22 cellular contexts compared by ENCODE assay signal in genomic region chr1:201499191-201499590, GRCh38. TPM values are rescaled to one million over a fixed set of nuclear protein-coding genes. Genes with fewer than 3 reads are reported as not detected.
DNase-seq lines count a peak whose midpoint lies in the region; ATAC-seq, FAIRE-seq and TF ChIP-seq lines count a peak whose summit lies in the region.
"Had no signal": no experiment of that assay in that cellular context is flagged by ENCODE, and none has a peak within 500 bp of the region (broad histone marks: within the 10 kb centered on the region; RNA-seq: fewer than 3 reads in every experiment).

No MANE protein-coding gene starts in this region.

- TF ChIP-seq POLR2A in right lobe of liver (IDR thresholded peaks at IDR 0.05), result no peak
- TF ChIP-seq POLR2A in HepG2 (IDR thresholded peaks at IDR 0.05; ENCODE audit: insufficient read depth in 1 of 2, low read depth in 2 of 2, low read length in 2 of 2), result no peak
- no peak for TF ChIP-seq POLR2A in sigmoid colon (IDR thresholded peaks at IDR 0.05)

- H3K27ac ChIP-seq in right lobe of liver (peak overlapping the region in 2 of 3 donors; percentile 11 to 94), HepG2 (ENCODE audit: extremely low read length, insufficient read depth, low read length) (no peak overlapping the region), layer of hippocampus (ENCODE audit: low read depth, low read length) (peak overlapping the region; percentile 98), sigmoid colon (peak overlapping the region; percentile 92 to 98 (median 96))

- intact Hi-C loops in right lobe of liver (cut with DNase I) (no loop called here), HepG2 (cut with micrococcal nuclease; ENCODE audit: unreplicated experiment) (no loop called here), sigmoid colon (cut with DNase I) (no loop called here)
- intact Hi-C loops in activated T-helper 1 cell treated with anti-CD3 and anti-CD28 coated beads, Interleukin-12 subunit alpha, Interleukin-12 subunit beta, Interleukin-2, Interleukin-4 antibody, amounts not matched to agents 30 ng/mL and 10 ng/mL and 1 ng/mL, durations not matched to agents 14 hours and 24 hours and 36 hours (cut with micrococcal nuclease), result no loop called here

- CTCF ChIA-PET in HepG2 (lab: Yijun Ruan, JAX; ENCODE audit: low intra/inter-chr PET ratio, low total read pairs), result no interaction called here

- 90% methylated on average over 2 of the region's 3 CpGs for whole genome bisulfite sequencing in right lobe of liver (ENCODE audit: insufficient coverage, low coverage, low lambda C conversion rate, missing lambda C conversion rate)
- WGBS in HepG2 (ENCODE audit: low lambda C conversion rate), result 97% methylated on average over 3 of the region's 3 CpGs
- WGBS in sigmoid colon, 2 donors, result 89 to 92% methylated on average over 3 of the region's 3 CpGs

- in situ Hi-C loops in HepG2 (cut with HindIII; ENCODE audit: extremely low pct_ligation_motif_present, low pct_unique_long_range_greater_than_20kb), result no loop called here

- no peak for TF ChIP-seq RAD21 in HepG2 (CRISPR knock-in tag; IDR thresholded peaks at IDR 0.05)

- POLR2A ChIA-PET in HepG2 (lab: Yijun Ruan, JAX), result no interaction called here

- TF ChIP-seq CTCF in right lobe of liver (IDR thresholded peaks at IDR 0.05) (no peak), HepG2 (CRISPR knock-in tag; IDR thresholded peaks at IDR 0.05) (no peak), sigmoid colon (IDR thresholded peaks at IDR 0.05) (no peak)

- no peaks in the 10 kb centered on the region for H3K79me2 ChIP-seq in HepG2 (ENCODE audit: insufficient read depth, low read length)

- H3K4me1 Mint-ChIP-seq in activated T-helper 1 cell treated with anti-CD3 and anti-CD28 coated beads, Interleukin-12 subunit alpha, Interleukin-12 subunit beta, Interleukin-2, Interleukin-4 antibody, amounts not matched to agents 30 ng/mL and 10 ng/mL and 1 ng/mL, durations not matched to agents 14 hours and 24 hours and 36 hours (ENCODE audit: low read depth), result peaks cover 7% of the 10 kb centered on the region

- H3K9me3 Mint-ChIP-seq in activated T-helper 1 cell treated with anti-CD3 and anti-CD28 coated beads, Interleukin-12 subunit alpha, Interleukin-12 subunit beta, Interleukin-2, Interleukin-4 antibody, amounts not matched to agents 30 ng/mL and 10 ng/mL and 1 ng/mL, durations not matched to agents 14 hours and 24 hours and 36 hours, result no peaks in the 10 kb centered on the region
- H3K9me3 Mint-ChIP-seq: activated CD4-positive, alpha-beta T cell treated with anti-CD3 and anti-CD28 coated beads, Interleukin-2, amount 10 ng/mL, durations not matched to agents 24 days and 14 days; CD4-positive, CD25-positive, alpha-beta regulatory T cell had no signal

- no peak overlapping the region for H3K4me3 ChIP-seq in right lobe of liver
- no peak overlapping the region for H3K4me3 ChIP-seq in HepG2 (replicated peaks in 1 of 3; ENCODE audit: insufficient read depth in 1 of 3, low read depth in 2 of 3, low read length in 3 of 3)
- peak overlapping the region in 3 of 4 donors; percentile 10 to 85 (median 71) for H3K4me3 ChIP-seq in sigmoid colon
- H3K4me3 ChIP-seq: lung, testis had no signal

- H3K27ac Mint-ChIP-seq in activated T-helper 1 cell treated with anti-CD3 and anti-CD28 coated beads, Interleukin-12 subunit alpha, Interleukin-12 subunit beta, Interleukin-2, Interleukin-4 antibody, amounts not matched to agents 30 ng/mL and 10 ng/mL and 1 ng/mL, durations not matched to agents 14 hours and 24 hours and 36 hours, result no peak overlapping the region
- H3K27ac Mint-ChIP-seq: activated CD4-positive, alpha-beta T cell treated with anti-CD3 and anti-CD28 coated beads, Interleukin-2, amount 10 ng/mL, durations not matched to agents 24 days and 14 days had no signal

- no peaks in the 10 kb centered on the region for H3K27me3 ChIP-seq in right lobe of liver
- no peaks in the 10 kb centered on the region for H3K27me3 ChIP-seq in HepG2 (ENCODE audit: control insufficient read depth in 1 of 2, insufficient read depth in 2 of 2, low read length in 2 of 2)
- H3K27me3 ChIP-seq in layer of hippocampus (ENCODE audit: control insufficient read depth, insufficient read depth, low read length), result no peaks in the 10 kb centered on the region
- H3K27me3 ChIP-seq in sigmoid colon, result no peaks in the 10 kb centered on the region
- H3K27me3 ChIP-seq: testis had no signal

- peaks cover 0 to 99% (median 43%) of the 10 kb centered on the region in 4 donors for H3K4me1 ChIP-seq in right lobe of liver
- peaks cover 87% of the 10 kb centered on the region for H3K4me1 ChIP-seq in HepG2 (ENCODE audit: insufficient read depth, low read length)
- peaks cover 0 to 92% (median 90%) of the 10 kb centered on the region in 4 donors for H3K4me1 ChIP-seq in sigmoid colon

- ATAC-seq in right lobe of liver (no peak), HepG2 (no peak), GM18858 (IDR thresholded peaks at IDR 0.05; ENCODE audit: unreplicated experiment) (no peak), GM21390 (IDR thresholded peaks at IDR 0.05; ENCODE audit: unreplicated experiment) (no peak)
- ATAC-seq: Panc1 had no signal

- H3K9ac ChIP-seq in HepG2 (ENCODE audit: insufficient read depth, low read depth, low read length), result no peak overlapping the region

- FAIRE-seq in HepG2 (lab: Jason Lieb, UNC), result no peak

- no peak for DNase-seq in right lobe of liver
- no peak for DNase-seq in HepG2 (ENCODE audit: low spot score)
- no peak for DNase-seq in sigmoid colon
- no peak for DNase-seq in activated T-helper 1 cell treated with anti-CD3 and anti-CD28 coated beads, Interleukin-12 subunit alpha, Interleukin-12 subunit beta, Interleukin-2, Interleukin-4 antibody, amounts not matched to agents 30 ng/mL and 10 ng/mL and 1 ng/mL, durations not matched to agents 14 hours and 24 hours and 36 hours (ENCODE audit: low spot score)
- no peak for DNase-seq in GM03348 (ENCODE audit: low spot score)
- DNase-seq: ACHN; activated CD4-positive, alpha-beta T cell treated with anti-CD3 and anti-CD28 coated beads, Interleukin-2, amount 10 ng/mL, durations not matched to agents 24 days and 14 days; activated CD8-positive, alpha-beta memory T cell treated with anti-CD3 and anti-CD28 coated beads, Interleukin-2, amount 50 U/mL, for 48 hours; activated gamma-delta T cell treated with Interleukin-2 at 50 U/mL for 16 hours; CD4-positive, CD25-positive, alpha-beta regulatory T cell; cortex of kidney; DND-41; glutamatergic neuron; NCI-H1436 treated with DMSO at 0.1 percent for 48 hours; NCI-H2227 treated with DMSO at 0.1 percent for 48 hours; stimulated activated CD4-positive, alpha-beta T cell treated with anti-CD3 and anti-CD28 coated beads, Interleukin-2, amount 100 ng/mL, for 48 hours; testis had no signal

- BruUV-seq in HepG2 (replicated peaks; lab: Mats Ljungman, UMichigan), result no TSS peak

- H3K9me3 ChIP-seq in right lobe of liver (no peaks in the 10 kb centered on the region), HepG2 (ENCODE audit: low read length) (no peaks in the 10 kb centered on the region), sigmoid colon (no peaks in the 10 kb centered on the region)
- H3K9me3 ChIP-seq: testis had no signal

- H4K20me1 ChIP-seq in HepG2 (ENCODE audit: insufficient read depth, low read length), result no peaks in the 10 kb centered on the region

- TF ChIP-seq EP300 in HepG2 (IDR thresholded peaks at IDR 0.05; ENCODE audit: low read depth in 2 of 2, low read length in 2 of 2), result no peak
- no peak for TF ChIP-seq EP300 in HepG2 (CRISPR knock-in tag; IDR thresholded peaks at IDR 0.05; ENCODE audit: borderline replicate concordance)
- no peak for TF ChIP-seq EP300 in sigmoid colon (IDR thresholded peaks at IDR 0.05)

- H3K4me3 Mint-ChIP-seq in activated T-helper 1 cell treated with anti-CD3 and anti-CD28 coated beads, Interleukin-12 subunit alpha, Interleukin-12 subunit beta, Interleukin-2, Interleukin-4 antibody, amounts not matched to agents 30 ng/mL and 10 ng/mL and 1 ng/mL, durations not matched to agents 14 hours and 24 hours and 36 hours, result no peak overlapping the region
- H3K4me3 Mint-ChIP-seq: activated CD4-positive, alpha-beta T cell treated with anti-CD3 and anti-CD28 coated beads, Interleukin-2, amount 10 ng/mL, durations not matched to agents 24 days and 14 days; CD4-positive, CD25-positive, alpha-beta regulatory T cell had no signal

- peaks cover 13% of the 10 kb centered on the region for H3K36me3 Mint-ChIP-seq in activated T-helper 1 cell treated with anti-CD3 and anti-CD28 coated beads, Interleukin-12 subunit alpha, Interleukin-12 subunit beta, Interleukin-2, Interleukin-4 antibody, amounts not matched to agents 30 ng/mL and 10 ng/mL and 1 ng/mL, durations not matched to agents 14 hours and 24 hours and 36 hours (ENCODE audit: low read depth)

- H3K36me3 ChIP-seq in right lobe of liver (peaks cover 0 to 12% (median 6%) of the 10 kb centered on the region in 4 donors), HepG2 (replicated peaks in 1 of 2; ENCODE audit: control insufficient read depth in 1 of 2, insufficient read depth in 2 of 2, low read length in 2 of 2) (no peaks in the 10 kb centered on the region), sigmoid colon (peaks cover 16 to 45% (median 21%) of the 10 kb centered on the region in 4 donors)

- H3K27me3 Mint-ChIP-seq in activated T-helper 1 cell treated with anti-CD3 and anti-CD28 coated beads, Interleukin-12 subunit alpha, Interleukin-12 subunit beta, Interleukin-2, Interleukin-4 antibody, amounts not matched to agents 30 ng/mL and 10 ng/mL and 1 ng/mL, durations not matched to agents 14 hours and 24 hours and 36 hours (ENCODE audit: insufficient read depth), result no peaks in the 10 kb centered on the region
- H3K27me3 Mint-ChIP-seq: activated CD4-positive, alpha-beta T cell treated with anti-CD3 and anti-CD28 coated beads, Interleukin-2, amount 10 ng/mL, durations not matched to agents 24 days and 14 days; CD4-positive, CD25-positive, alpha-beta regulatory T cell had no signal

- no peak overlapping the region for H3K4me2 ChIP-seq in HepG2 (ENCODE audit: low read depth, low read length)

- H2AFZ ChIP-seq in HepG2 (ENCODE audit: low read length), result no peak overlapping the region

RNA-seq across cellular contexts. Expression of gene CSRP1, which starts 7.7 kb away (rescaled TPM):
- total RNA-seq in right lobe of liver (100 to 1,000 TPM in 2 of 6 experiments, 10 to 100 TPM in 4; 54.9 to 158 (median 87.0) TPM), HepG2 (2016; rRNA removed; fragmentation: Illumina TruSeq; extraction: Trizol) (68.9 and 70.8 TPM in 2 replicates), sigmoid colon (1,000 to 10,000 TPM; 4,737 to 8,467 (median 6,048) TPM)
- total RNA-seq in HepG2 (2016; cell fraction: cytosol; rRNA removed; fragmentation: Illumina TruSeq; extraction: Trizol; ENCODE audit: low read depth), result 12.3 and 12.8 TPM in 2 replicates
- total RNA-seq in HepG2 (2016; cell fraction: insoluble cytoplasmic fraction; rRNA removed; fragmentation: Illumina TruSeq; extraction: Trizol), result 66.1 and 69.5 TPM in 2 replicates
- 28.9 and 33.8 TPM in 2 replicates for total RNA-seq in HepG2 (2016; cell fraction: membrane; rRNA removed; fragmentation: Illumina TruSeq; extraction: Trizol)
- 35.6 and 44.2 TPM in 2 replicates for total RNA-seq in HepG2 (2016; cell fraction: nucleus; rRNA removed; fragmentation: Illumina TruSeq; extraction: Trizol)
- polyA plus RNA-seq in HepG2 (2011; rRNA removed) (14.5 and 17.7 TPM in 2 replicates), sigmoid colon (100 to 1,000 TPM; 189 to 296 (median 264) TPM)
- 15.2 and 17.2 TPM in 2 replicates for polyA plus RNA-seq in HepG2 (2011; cell fraction: cytosol; rRNA removed)
- 10.9 and 14.9 TPM in 2 replicates for polyA plus RNA-seq in HepG2 (2011; cell fraction: nucleus; rRNA removed)
- polyA plus RNA-seq in HepG2 (2012), result 9.9 and 18.8 TPM in 2 replicates
- 15.3 and 18.6 TPM in 2 replicates for polyA plus RNA-seq in HepG2 (2016; cell fraction: cytosol; fragmentation: Illumina TruSeq; extraction: Trizol; ENCODE audit: low read depth)
- polyA plus RNA-seq in HepG2 (2016; cell fraction: insoluble cytoplasmic fraction; fragmentation: Illumina TruSeq; extraction: Trizol; ENCODE audit: low read depth), result 83.1 and 92.4 TPM in 2 replicates
- polyA plus RNA-seq in HepG2 (2016; cell fraction: membrane; fragmentation: Illumina TruSeq; extraction: Trizol; ENCODE audit: low read depth), result 29.6 and 30.8 TPM in 2 replicates
- polyA plus RNA-seq in HepG2 (2016; cell fraction: nucleus; fragmentation: Illumina TruSeq; extraction: Trizol; ENCODE audit: insufficient read depth, low read depth), result 54.3 and 54.9 TPM in 2 replicates
- 22.9 and 266 TPM in 2 replicates for polyA minus RNA-seq in HepG2 (2011; rRNA and poly(A)+ RNA removed; ENCODE audit: low replicate concordance)
- 8.4 and 9.1 TPM in 2 replicates for polyA minus RNA-seq in HepG2 (2011; cell fraction: cytosol; rRNA and poly(A)+ RNA removed)
- polyA minus RNA-seq in HepG2 (2011; cell fraction: nucleus; rRNA and poly(A)+ RNA removed), result 9.1 and 11.7 TPM in 2 replicates
- total RNA-seq in activated T-helper 1 cell treated with anti-CD3 and anti-CD28 coated beads, Interleukin-12 subunit alpha, Interleukin-12 subunit beta, Interleukin-2, Interleukin-4 antibody, amounts not matched to agents 30 ng/mL and 10 ng/mL and 1 ng/mL, durations not matched to agents 14 hours and 24 hours and 36 hours, result 66.0 and 66.2 TPM in 2 replicates

RNA-seq across cellular contexts. Expression of gene PHLDA3, which starts 30.2 kb away (rescaled TPM):
- total RNA-seq in right lobe of liver (10 to 100 TPM in 1 of 6 experiments, 1 to 10 TPM in 5; 1.0 to 10.9 (median 2.7) TPM), HepG2 (2016; rRNA removed; fragmentation: Illumina TruSeq; extraction: Trizol) (29.1 and 33.6 TPM in 2 replicates), sigmoid colon (100 to 1,000 TPM in 2 of 4 donors, 10 to 100 TPM in 2; 93.4 to 135 (median 108) TPM)
- 13.4 and 13.7 TPM in 2 replicates for total RNA-seq in HepG2 (2016; cell fraction: cytosol; rRNA removed; fragmentation: Illumina TruSeq; extraction: Trizol; ENCODE audit: low read depth)
- total RNA-seq in HepG2 (2016; cell fraction: insoluble cytoplasmic fraction; rRNA removed; fragmentation: Illumina TruSeq; extraction: Trizol), result 29.0 and 34.8 TPM in 2 replicates
- total RNA-seq in HepG2 (2016; cell fraction: membrane; rRNA removed; fragmentation: Illumina TruSeq; extraction: Trizol), result 27.3 and 32.8 TPM in 2 replicates
- 15.5 and 17.9 TPM in 2 replicates for total RNA-seq in HepG2 (2016; cell fraction: nucleus; rRNA removed; fragmentation: Illumina TruSeq; extraction: Trizol)
- polyA plus RNA-seq in HepG2 (2011; rRNA removed) (16.7 and 25.1 TPM in 2 replicates), sigmoid colon (10 to 100 TPM in 1 of 3 donors, 1 to 10 TPM in 2; 3.2 to 20.8 (median 9.6) TPM)
- 18.1 and 31.9 TPM in 2 replicates for polyA plus RNA-seq in HepG2 (2011; cell fraction: cytosol; rRNA removed)
- 18.6 and 19.4 TPM in 2 replicates for polyA plus RNA-seq in HepG2 (2011; cell fraction: nucleus; rRNA removed)
- polyA plus RNA-seq in HepG2 (2012), result 6.9 and 12.1 TPM in 2 replicates
- polyA plus RNA-seq in HepG2 (2016; cell fraction: cytosol; fragmentation: Illumina TruSeq; extraction: Trizol; ENCODE audit: low read depth), result 23.0 and 26.1 TPM in 2 replicates
- 47.7 and 53.8 TPM in 2 replicates for polyA plus RNA-seq in HepG2 (2016; cell fraction: insoluble cytoplasmic fraction; fragmentation: Illumina TruSeq; extraction: Trizol; ENCODE audit: low read depth)
- 39.2 and 43.9 TPM in 2 replicates for polyA plus RNA-seq in HepG2 (2016; cell fraction: membrane; fragmentation: Illumina TruSeq; extraction: Trizol; ENCODE audit: low read depth)
- 43.9 and 44.6 TPM in 2 replicates for polyA plus RNA-seq in HepG2 (2016; cell fraction: nucleus; fragmentation: Illumina TruSeq; extraction: Trizol; ENCODE audit: insufficient read depth, low read depth)
- polyA minus RNA-seq in HepG2 (2011; rRNA and poly(A)+ RNA removed; ENCODE audit: low replicate concordance), result 16.2 and 21.4 TPM in 2 replicates
- 11.5 and 15.4 TPM in 2 replicates for polyA minus RNA-seq in HepG2 (2011; cell fraction: cytosol; rRNA and poly(A)+ RNA removed)
- polyA minus RNA-seq in HepG2 (2011; cell fraction: nucleus; rRNA and poly(A)+ RNA removed), result 13.6 and 15.2 TPM in 2 replicates
- 16.6 and 17.3 TPM in 2 replicates for total RNA-seq in activated T-helper 1 cell treated with anti-CD3 and anti-CD28 coated beads, Interleukin-12 subunit alpha, Interleukin-12 subunit beta, Interleukin-2, Interleukin-4 antibody, amounts not matched to agents 30 ng/mL and 10 ng/mL and 1 ng/mL, durations not matched to agents 14 hours and 24 hours and 36 hours

RNA-seq across cellular contexts. Expression of gene NAV1, which starts 39.7 kb away (rescaled TPM):
- total RNA-seq in right lobe of liver (1 to 10 TPM; 2.1 to 7.4 (median 3.7) TPM), HepG2 (2016; rRNA removed; fragmentation: Illumina TruSeq; extraction: Trizol) (0.01 TPM in 1 of 2 replicates, not detected in the other), sigmoid colon (10 to 100 TPM; 17.1 to 44.9 (median 20.9) TPM)
- not detected in 2 replicates for total RNA-seq in HepG2 (2016; cell fraction: cytosol; rRNA removed; fragmentation: Illumina TruSeq; extraction: Trizol; ENCODE audit: low read depth)
- 0.02 TPM in 1 of 2 replicates, not detected in the other for total RNA-seq in HepG2 (2016; cell fraction: insoluble cytoplasmic fraction; rRNA removed; fragmentation: Illumina TruSeq; extraction: Trizol)
- under 0.01 TPM in 1 of 2 replicates, not detected in the other for total RNA-seq in HepG2 (2016; cell fraction: membrane; rRNA removed; fragmentation: Illumina TruSeq; extraction: Trizol)
- not detected in 2 replicates for total RNA-seq in HepG2 (2016; cell fraction: nucleus; rRNA removed; fragmentation: Illumina TruSeq; extraction: Trizol)
- polyA plus RNA-seq in HepG2 (2011; rRNA removed) (0.04 TPM in 1 of 2 replicates, not detected in the other), sigmoid colon (1 to 10 TPM; 1.8 to 8.2 (median 3.0) TPM)
- not detected in 2 replicates for polyA plus RNA-seq in HepG2 (2011; cell fraction: cytosol; rRNA removed)
- 0.03 TPM in 1 of 2 replicates, not detected in the other for polyA plus RNA-seq in HepG2 (2011; cell fraction: nucleus; rRNA removed)
- polyA plus RNA-seq in HepG2 (2012), result 0.01 TPM in 2 replicates
- not detected in 2 replicates for polyA plus RNA-seq in HepG2 (2016; cell fraction: cytosol; fragmentation: Illumina TruSeq; extraction: Trizol; ENCODE audit: low read depth)
- not detected in 2 replicates for polyA plus RNA-seq in HepG2 (2016; cell fraction: insoluble cytoplasmic fraction; fragmentation: Illumina TruSeq; extraction: Trizol; ENCODE audit: low read depth)
- polyA plus RNA-seq in HepG2 (2016; cell fraction: membrane; fragmentation: Illumina TruSeq; extraction: Trizol; ENCODE audit: low read depth), result not detected in 2 replicates
- not detected in 2 replicates for polyA plus RNA-seq in HepG2 (2016; cell fraction: nucleus; fragmentation: Illumina TruSeq; extraction: Trizol; ENCODE audit: insufficient read depth, low read depth)
- polyA minus RNA-seq in HepG2 (2011; rRNA and poly(A)+ RNA removed; ENCODE audit: low replicate concordance), result 0.04 and 0.75 TPM in 2 replicates
- not detected in 2 replicates for polyA minus RNA-seq in HepG2 (2011; cell fraction: cytosol; rRNA and poly(A)+ RNA removed)
- not detected in 2 replicates for polyA minus RNA-seq in HepG2 (2011; cell fraction: nucleus; rRNA and poly(A)+ RNA removed)
- 0.83 and 1.6 TPM in 2 replicates for total RNA-seq in activated T-helper 1 cell treated with anti-CD3 and anti-CD28 coated beads, Interleukin-12 subunit alpha, Interleukin-12 subunit beta, Interleukin-2, Interleukin-4 antibody, amounts not matched to agents 30 ng/mL and 10 ng/mL and 1 ng/mL, durations not matched to agents 14 hours and 24 hours and 36 hours

Comparison
In these comparisons a context has a peak if more than half of its experiments do, and no peak if none do; other contexts are left out.
1. H3K4me3 ChIP-seq: peak in sigmoid colon (3 of 4); none in right lobe of liver (0 of 3) and HepG2 (0 of 3).
2. RNA of gene CSRP1, which starts 7.7 kb away (total RNA-seq): 4,737 to 8,467 TPM in sigmoid colon; 54.9 to 158 TPM in right lobe of liver, 12.3 to 70.8 TPM in HepG2 and 66.0 to 66.2 TPM in activated T-helper 1 cell treated with anti-CD3 and anti-CD28 coated beads, Interleukin-12 subunit alpha, Interleukin-12 subunit beta, Interleukin-2, Interleukin-4 antibody, amounts not matched to agents 30 ng/mL and 10 ng/mL and 1 ng/mL, durations not matched to agents 14 hours and 24 hours and 36 hours; every median in the first group is over 10 times any median in the second.